Comparison of ENCODE assay signal across 8 cellular contexts in genomic region chr14:77032854-77033621, GRCh38. TPM values are rescaled to one million over a fixed set of nuclear protein-coding genes. Genes with fewer than 3 reads are reported as not detected.
DNase-seq lines count a peak whose midpoint lies in the region; ATAC-seq, FAIRE-seq and TF ChIP-seq lines count a peak whose summit lies in the region.

No MANE protein-coding gene starts in this region.

- 3% methylated on average over 49 of the region's 50 CpGs for WGBS in prostate gland
- WGBS in aorta, 2 donors, result 0 to 1% methylated on average over 50 of the region's 50 CpGs

- peaks cover 0 to 6% (median 1%) of the 10 kb centered on the region in 3 donors for H3K27me3 Mint-ChIP-seq in CD14-positive monocyte (ENCODE audit: low read depth in 3 of 3)

- H3K4me3 Mint-ChIP-seq in CD14-positive monocyte, result peak overlapping the region; percentile 83 to 90

- TF ChIP-seq POLR2A in H54 (IDR thresholded peaks at IDR 0.05; ENCODE audit: low read depth, low read length) (0 out of 2 replicates have a peak, but pooled peaks have one; percentile 22), prostate gland (IDR thresholded peaks at IDR 0.05) (peak; percentile 51)

- DNase-seq in CD14-positive monocyte (ENCODE audit: low spot score) (peak; percentile 77), H54 (ENCODE audit: insufficient read length, low spot score) (no peak), NCI-H146 (lab: John Stamatoyannopoulos, UW) (peak; percentile 92), T-helper 1 cell (peak; percentile 60 to 85 (median 71)), left ventricle myocardium superior (peak; percentile 94), prostate gland (ENCODE audit: low spot score) (peak; percentile 97), aorta (peak; percentile 96 to 97)

- peak overlapping the region; percentile 97 to 99 (median 99) for H3K27ac Mint-ChIP-seq in CD14-positive monocyte

- no peaks in the 10 kb centered on the region for H3K9me3 Mint-ChIP-seq in CD14-positive monocyte

- peaks cover 68% of the 10 kb centered on the region for H3K4me1 Mint-ChIP-seq in CD14-positive monocyte

- TF ChIP-seq CTCF in CD14-positive monocyte (IDR thresholded peaks at IDR 0.05), result no peak
- TF ChIP-seq CTCF in prostate gland (IDR thresholded peaks at IDR 0.05), result peak in 2 of 4 experiments; percentile 13 to 29

- H3K36me3 Mint-ChIP-seq in CD14-positive monocyte, result peaks cover 12% of the 10 kb centered on the region in 2 donors

- H3K9me3 ChIP-seq in prostate gland (no peaks in the 10 kb centered on the region), aorta (ENCODE audit: control insufficient read depth, low read length) (no peaks in the 10 kb centered on the region)

- H3K27ac ChIP-seq in angular gyrus (ENCODE audit: low read depth, low read length) (peak overlapping the region; percentile 97), prostate gland (peak overlapping the region; percentile 97 to 99), aorta (ENCODE audit: low read depth in 1 of 2, low read length in 2 of 2) (peak overlapping the region; percentile 85 to 100)

- FAIRE-seq in H54 (lab: Jason Lieb, UNC), result no peak

- H3K36me3 ChIP-seq in prostate gland (no peaks in the 10 kb centered on the region), aorta (ENCODE audit: control insufficient read depth in 1 of 2, insufficient read depth in 2 of 2, low read length in 1 of 2) (no peaks in the 10 kb centered on the region)

- ATAC-seq in left ventricle myocardium superior, result peak; percentile 75
- ATAC-seq in aorta (ENCODE audit: low FRiP score), result peak; percentile 85

- intact Hi-C loops in CD14-positive monocyte (cut with micrococcal nuclease), result loop anchor here in 1 of 2 donors (5.0 kb wide), 1 partner anchor 76 kb away; no protein-coding TSS in a partner anchor
- intact Hi-C loops in left ventricle myocardium superior (cut with micrococcal nuclease), result no loop called here
- intact Hi-C loops in prostate gland (cut with DNase I), result loop anchor here (2.0 kb wide), 1 partner anchor 114 kb away; no protein-coding TSS in a partner anchor
- intact Hi-C loops in aorta (cut with DNase I), result no loop called here

- H3K4me3 ChIP-seq in prostate gland (peak overlapping the region; percentile 37 to 50), aorta (ENCODE audit: low read length in 2 of 2) (no peak overlapping the region)

- H3K4me1 ChIP-seq in prostate gland (replicated peaks) (peaks cover 38% of the 10 kb centered on the region), aorta (ENCODE audit: control insufficient read depth in 1 of 2, insufficient read depth in 2 of 2, low read length in 2 of 2) (peaks cover 0 to 5% of the 10 kb centered on the region in 2 donors)

- H3K27me3 ChIP-seq in prostate gland (replicated peaks; ENCODE audit: insufficient read depth) (no peaks in the 10 kb centered on the region), aorta (ENCODE audit: control insufficient read depth in 1 of 2, insufficient read depth in 2 of 2, low read length in 1 of 2) (no peaks in the 10 kb centered on the region)

RNA-seq across cellular contexts. Expression of gene IRF2BPL, which starts 4.5 kb away (rescaled TPM):
- polyA plus RNA-seq in CD14-positive monocyte, result 1 to 10 TPM; 1.4 to 1.9 TPM
- total RNA-seq in left ventricle myocardium superior, result 42.8 TPM
- 100 to 1,000 TPM; 113 to 141 TPM for total RNA-seq in prostate gland
- total RNA-seq in aorta, result 10 to 100 TPM; 34.7 to 59.6 TPM
- 10 to 100 TPM in 1 of 2 donors, 1 to 10 TPM in 1; 3.4 to 13.0 TPM for polyA plus RNA-seq in aorta

Comparison
In these comparisons a context has a peak if more than half of its experiments do, and no peak if none do; other contexts are left out.
1. H3K4me3 ChIP-seq: peak in prostate gland (2 of 2); none in aorta (0 of 2).
2. Peak in every context shown above with its lines, with median percentiles within 50 percentile points of each other: H3K27ac ChIP-seq.